1 cellular context compared by ENCODE assay signal in genomic region chr16:89764711-89765201, GRCh38.
TF ChIP-seq lines count a peak whose summit lies in the region.

No MANE protein-coding gene starts in this region.

TF ChIP-seq in GM12878, 131 proteins besides CTCF, POLR2A, EP300 and RAD21 (continued from another document and continues in another):
- TF ChIP-seq CREM (IDR thresholded peaks at IDR 0.05; ENCODE audit: low read depth): peak; percentile 88
- TF ChIP-seq CHD1 (IDR thresholded peaks at IDR 0.05; ENCODE audit: low read depth, low read length): no peak
- TF ChIP-seq ESRRA (IDR thresholded peaks at IDR 0.05; ENCODE audit: low read length): no peak
- no peak for TF ChIP-seq CEBPZ (IDR thresholded peaks at IDR 0.05; ENCODE audit: low read depth, low read length)
- TF ChIP-seq, protein P1, sequence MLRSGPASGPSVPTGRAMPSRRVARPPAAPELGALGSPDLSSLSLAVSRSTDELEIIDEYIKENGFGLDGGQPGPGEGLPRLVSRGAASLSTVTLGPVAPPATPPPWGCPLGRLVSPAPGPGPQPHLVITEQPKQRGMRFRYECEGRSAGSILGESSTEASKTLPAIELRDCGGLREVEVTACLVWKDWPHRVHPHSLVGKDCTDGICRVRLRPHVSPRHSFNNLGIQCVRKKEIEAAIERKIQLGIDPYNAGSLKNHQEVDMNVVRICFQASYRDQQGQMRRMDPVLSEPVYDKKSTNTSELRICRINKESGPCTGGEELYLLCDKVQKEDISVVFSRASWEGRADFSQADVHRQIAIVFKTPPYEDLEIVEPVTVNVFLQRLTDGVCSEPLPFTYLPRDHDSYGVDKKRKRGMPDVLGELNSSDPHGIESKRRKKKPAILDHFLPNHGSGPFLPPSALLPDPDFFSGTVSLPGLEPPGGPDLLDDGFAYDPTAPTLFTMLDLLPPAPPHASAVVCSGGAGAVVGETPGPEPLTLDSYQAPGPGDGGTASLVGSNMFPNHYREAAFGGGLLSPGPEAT (IDR thresholded peaks at IDR 0.05; ENCODE audit: low read depth): peak; percentile 66
- no peak for TF ChIP-seq SUZ12 (IDR thresholded peaks at IDR 0.05; ENCODE audit: unreplicated experiment)
- TF ChIP-seq IKZF2 (IDR thresholded peaks at IDR 0.05): peak; percentile 73 to 86
- TF ChIP-seq CHD4 (IDR thresholded peaks at IDR 0.05): no peak
- TF ChIP-seq ZNF687 (IDR thresholded peaks at IDR 0.05): 0 out of 2 replicates have a peak, but pooled peaks have one; percentile 65
- no peak; the same call in 1 of the 2 replicates for TF ChIP-seq MXI1 (IDR thresholded peaks at IDR 0.05; ENCODE audit: low read depth, low read length)
- TF ChIP-seq POLR2AphosphoS2 (IDR thresholded peaks at IDR 0.05; ENCODE audit: low read depth, low read length): no peak
- no peak for TF ChIP-seq PAX8 (IDR thresholded peaks at IDR 0.05)
- no peak for TF ChIP-seq USF1 (IDR thresholded peaks at IDR 0.05; ENCODE audit: borderline replicate concordance, extremely low read length, insufficient read depth, low read depth, low read length)
- TF ChIP-seq BHLHE40 (IDR thresholded peaks at IDR 0.05; ENCODE audit: borderline replicate concordance in 1 of 2, low read depth in 2 of 2, low read length in 1 of 2): peak; percentile 59 to 61; a peak in 2 of 4 replicates
- peak; percentile 91 for TF ChIP-seq IKZF1 (conservative IDR thresholded peaks at IDR 0.05)
- peak; percentile 86 for TF ChIP-seq JUNB (IDR thresholded peaks at IDR 0.05)
- TF ChIP-seq POU2F2 (IDR thresholded peaks at IDR 0.05; ENCODE audit: borderline replicate concordance, low read depth, low read length): peak; percentile 68; the same call in 2 of the 3 replicates
- TF ChIP-seq SIX5 (IDR thresholded peaks at IDR 0.05; ENCODE audit: low read depth, low read length, severe bottlenecking): no peak
- TF ChIP-seq MTA3 (IDR thresholded peaks at IDR 0.05; ENCODE audit: borderline replicate concordance, low read length): peak; percentile 87; the same call in 1 of the 2 replicates
- no peak for TF ChIP-seq NR2C1 (IDR thresholded peaks at IDR 0.05)
- TF ChIP-seq EZH2 (IDR thresholded peaks at IDR 0.05; ENCODE audit: borderline replicate concordance, control insufficient read depth, low read depth, low read length): no peak
- TF ChIP-seq SMARCA5 (IDR thresholded peaks at IDR 0.05): 0 out of 2 replicates have a peak, but pooled peaks have one; percentile 35
- TF ChIP-seq, protein P2, sequence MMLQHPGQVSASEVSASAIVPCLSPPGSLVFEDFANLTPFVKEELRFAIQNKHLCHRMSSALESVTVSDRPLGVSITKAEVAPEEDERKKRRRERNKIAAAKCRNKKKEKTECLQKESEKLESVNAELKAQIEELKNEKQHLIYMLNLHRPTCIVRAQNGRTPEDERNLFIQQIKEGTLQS (IDR thresholded peaks at IDR 0.05; ENCODE audit: borderline replicate concordance, extremely low read depth, low read depth, low read length): no peak
- TF ChIP-seq NBN (IDR thresholded peaks at IDR 0.05): peak; percentile 91; the same call in 1 of the 2 replicates
- TF ChIP-seq PKNOX1 (IDR thresholded peaks at IDR 0.05): 0 out of 2 replicates have a peak, but pooled peaks have one; percentile 47
- TF ChIP-seq, protein P3, sequence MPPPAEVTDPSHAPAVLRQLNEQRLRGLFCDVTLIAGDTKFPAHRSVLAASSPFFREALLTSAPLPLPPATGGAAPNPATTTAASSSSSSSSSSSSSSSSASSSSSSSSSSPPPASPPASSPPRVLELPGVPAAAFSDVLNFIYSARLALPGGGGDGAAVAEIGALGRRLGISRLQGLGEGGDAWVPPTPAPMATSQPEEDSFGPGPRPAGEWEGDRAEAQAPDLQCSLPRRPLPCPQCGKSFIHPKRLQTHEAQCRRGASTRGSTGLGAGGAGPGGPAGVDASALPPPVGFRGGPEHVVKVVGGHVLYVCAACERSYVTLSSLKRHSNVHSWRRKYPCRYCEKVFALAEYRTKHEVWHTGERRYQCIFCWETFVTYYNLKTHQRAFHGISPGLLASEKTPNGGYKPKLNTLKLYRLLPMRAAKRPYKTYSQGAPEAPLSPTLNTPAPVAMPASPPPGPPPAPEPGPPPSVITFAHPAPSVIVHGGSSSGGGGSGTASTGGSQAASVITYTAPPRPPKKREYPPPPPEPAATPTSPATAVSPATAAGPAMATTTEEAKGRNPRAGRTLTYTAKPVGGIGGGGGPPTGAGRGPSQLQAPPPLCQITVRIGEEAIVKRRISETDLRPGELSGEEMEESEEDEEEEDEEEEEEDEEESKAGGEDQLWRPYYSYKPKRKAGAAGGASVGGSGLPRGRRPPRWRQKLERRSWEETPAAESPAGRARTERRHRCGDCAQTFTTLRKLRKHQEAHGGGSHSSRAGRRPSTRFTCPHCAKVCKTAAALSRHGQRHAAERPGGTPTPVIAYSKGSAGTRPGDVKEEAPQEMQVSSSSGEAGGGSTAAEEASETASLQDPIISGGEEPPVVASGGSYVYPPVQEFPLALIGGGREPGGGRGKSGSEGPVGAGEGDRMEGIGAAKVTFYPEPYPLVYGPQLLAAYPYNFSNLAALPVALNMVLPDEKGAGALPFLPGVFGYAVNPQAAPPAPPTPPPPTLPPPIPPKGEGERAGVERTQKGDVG (CRISPR knock-in tag; IDR thresholded peaks at IDR 0.05): no peak
- TF ChIP-seq GATAD2B (conservative IDR thresholded peaks at IDR 0.05; ENCODE audit: low read depth): peak; percentile 66; the same call in 1 of the 2 replicates
- TF ChIP-seq, protein P4, sequence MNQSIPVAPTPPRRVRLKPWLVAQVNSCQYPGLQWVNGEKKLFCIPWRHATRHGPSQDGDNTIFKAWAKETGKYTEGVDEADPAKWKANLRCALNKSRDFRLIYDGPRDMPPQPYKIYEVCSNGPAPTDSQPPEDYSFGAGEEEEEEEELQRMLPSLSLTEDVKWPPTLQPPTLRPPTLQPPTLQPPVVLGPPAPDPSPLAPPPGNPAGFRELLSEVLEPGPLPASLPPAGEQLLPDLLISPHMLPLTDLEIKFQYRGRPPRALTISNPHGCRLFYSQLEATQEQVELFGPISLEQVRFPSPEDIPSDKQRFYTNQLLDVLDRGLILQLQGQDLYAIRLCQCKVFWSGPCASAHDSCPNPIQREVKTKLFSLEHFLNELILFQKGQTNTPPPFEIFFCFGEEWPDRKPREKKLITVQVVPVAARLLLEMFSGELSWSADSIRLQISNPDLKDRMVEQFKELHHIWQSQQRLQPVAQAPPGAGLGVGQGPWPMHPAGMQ (IDR thresholded peaks at IDR 0.05; ENCODE audit: borderline replicate concordance): no peak
- TF ChIP-seq, protein P5, sequence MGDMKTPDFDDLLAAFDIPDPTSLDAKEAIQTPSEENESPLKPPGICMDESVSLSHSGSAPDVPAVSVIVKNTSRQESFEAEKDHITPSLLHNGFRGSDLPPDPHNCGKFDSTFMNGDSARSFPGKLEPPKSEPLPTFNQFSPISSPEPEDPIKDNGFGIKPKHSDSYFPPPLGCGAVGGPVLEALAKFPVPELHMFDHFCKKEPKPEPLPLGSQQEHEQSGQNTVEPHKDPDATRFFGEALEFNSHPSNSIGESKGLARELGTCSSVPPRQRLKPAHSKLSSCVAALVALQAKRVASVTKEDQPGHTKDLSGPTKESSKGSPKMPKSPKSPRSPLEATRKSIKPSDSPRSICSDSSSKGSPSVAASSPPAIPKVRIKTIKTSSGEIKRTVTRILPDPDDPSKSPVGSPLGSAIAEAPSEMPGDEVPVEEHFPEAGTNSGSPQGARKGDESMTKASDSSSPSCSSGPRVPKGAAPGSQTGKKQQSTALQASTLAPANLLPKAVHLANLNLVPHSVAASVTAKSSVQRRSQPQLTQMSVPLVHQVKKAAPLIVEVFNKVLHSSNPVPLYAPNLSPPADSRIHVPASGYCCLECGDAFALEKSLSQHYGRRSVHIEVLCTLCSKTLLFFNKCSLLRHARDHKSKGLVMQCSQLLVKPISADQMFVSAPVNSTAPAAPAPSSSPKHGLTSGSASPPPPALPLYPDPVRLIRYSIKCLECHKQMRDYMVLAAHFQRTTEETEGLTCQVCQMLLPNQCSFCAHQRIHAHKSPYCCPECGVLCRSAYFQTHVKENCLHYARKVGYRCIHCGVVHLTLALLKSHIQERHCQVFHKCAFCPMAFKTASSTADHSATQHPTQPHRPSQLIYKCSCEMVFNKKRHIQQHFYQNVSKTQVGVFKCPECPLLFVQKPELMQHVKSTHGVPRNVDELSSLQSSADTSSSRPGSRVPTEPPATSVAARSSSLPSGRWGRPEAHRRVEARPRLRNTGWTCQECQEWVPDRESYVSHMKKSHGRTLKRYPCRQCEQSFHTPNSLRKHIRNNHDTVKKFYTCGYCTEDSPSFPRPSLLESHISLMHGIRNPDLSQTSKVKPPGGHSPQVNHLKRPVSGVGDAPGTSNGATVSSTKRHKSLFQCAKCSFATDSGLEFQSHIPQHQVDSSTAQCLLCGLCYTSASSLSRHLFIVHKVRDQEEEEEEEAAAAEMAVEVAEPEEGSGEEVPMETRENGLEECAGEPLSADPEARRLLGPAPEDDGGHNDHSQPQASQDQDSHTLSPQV (IDR thresholded peaks at IDR 0.05): no peak
- TF ChIP-seq IRF4 (IDR thresholded peaks at IDR 0.05; ENCODE audit: low read depth, low read length): peak; percentile 98
